Comparison of ENCODE assay signal across 1 cellular context in the genomic region with DNA sequence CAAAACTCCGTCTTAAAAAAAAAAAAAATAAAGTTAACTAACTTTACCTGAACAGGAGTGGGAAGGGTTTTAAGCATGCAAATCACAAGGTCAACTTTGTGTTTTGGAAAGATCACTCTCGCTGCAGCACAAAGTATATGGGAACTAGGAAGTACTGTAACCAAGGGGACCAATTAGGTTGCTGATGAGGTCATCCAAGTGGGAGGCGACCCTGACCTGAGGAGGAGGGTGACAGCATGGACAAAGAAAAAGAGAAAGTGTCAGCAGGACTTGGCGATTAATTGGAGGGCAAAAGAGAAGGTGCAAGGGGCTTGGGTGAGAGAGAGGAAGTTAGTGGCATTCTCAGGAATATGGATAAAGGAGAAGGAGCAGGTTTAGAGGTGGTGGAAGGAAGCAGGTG.
TF ChIP-seq lines count a peak whose summit lies in the region.

No MANE protein-coding gene starts in this region.

TF ChIP-seq in WTC11, 78 proteins besides CTCF, POLR2A, EP300 and RAD21 (continued from another document):
- TF ChIP-seq ZNF281 (CRISPR knock-in tag; IDR thresholded peaks at IDR 0.05) (no peak), NR3C1 (CRISPR knock-in tag; conservative IDR thresholded peaks at IDR 0.05; ENCODE audit: low read depth) (no peak), IRF2 (CRISPR knock-in tag; IDR thresholded peaks at IDR 0.05; ENCODE audit: borderline replicate concordance, low read depth) (no peak), TEAD1 (CRISPR knock-in tag; IDR thresholded peaks at IDR 0.05) (no peak), FOXJ3 (CRISPR knock-in tag; IDR thresholded peaks at IDR 0.05; ENCODE audit: borderline replicate concordance) (no peak), CREM (CRISPR knock-in tag; IDR thresholded peaks at IDR 0.05) (no peak)
- TF ChIP-seq, protein P1, sequence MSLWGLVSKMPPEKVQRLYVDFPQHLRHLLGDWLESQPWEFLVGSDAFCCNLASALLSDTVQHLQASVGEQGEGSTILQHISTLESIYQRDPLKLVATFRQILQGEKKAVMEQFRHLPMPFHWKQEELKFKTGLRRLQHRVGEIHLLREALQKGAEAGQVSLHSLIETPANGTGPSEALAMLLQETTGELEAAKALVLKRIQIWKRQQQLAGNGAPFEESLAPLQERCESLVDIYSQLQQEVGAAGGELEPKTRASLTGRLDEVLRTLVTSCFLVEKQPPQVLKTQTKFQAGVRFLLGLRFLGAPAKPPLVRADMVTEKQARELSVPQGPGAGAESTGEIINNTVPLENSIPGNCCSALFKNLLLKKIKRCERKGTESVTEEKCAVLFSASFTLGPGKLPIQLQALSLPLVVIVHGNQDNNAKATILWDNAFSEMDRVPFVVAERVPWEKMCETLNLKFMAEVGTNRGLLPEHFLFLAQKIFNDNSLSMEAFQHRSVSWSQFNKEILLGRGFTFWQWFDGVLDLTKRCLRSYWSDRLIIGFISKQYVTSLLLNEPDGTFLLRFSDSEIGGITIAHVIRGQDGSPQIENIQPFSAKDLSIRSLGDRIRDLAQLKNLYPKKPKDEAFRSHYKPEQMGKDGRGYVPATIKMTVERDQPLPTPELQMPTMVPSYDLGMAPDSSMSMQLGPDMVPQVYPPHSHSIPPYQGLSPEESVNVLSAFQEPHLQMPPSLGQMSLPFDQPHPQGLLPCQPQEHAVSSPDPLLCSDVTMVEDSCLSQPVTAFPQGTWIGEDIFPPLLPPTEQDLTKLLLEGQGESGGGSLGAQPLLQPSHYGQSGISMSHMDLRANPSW (CRISPR knock-in tag; conservative IDR thresholded peaks at IDR 0.05; ENCODE audit: low read depth), result no peak
- TF ChIP-seq, protein P2, sequence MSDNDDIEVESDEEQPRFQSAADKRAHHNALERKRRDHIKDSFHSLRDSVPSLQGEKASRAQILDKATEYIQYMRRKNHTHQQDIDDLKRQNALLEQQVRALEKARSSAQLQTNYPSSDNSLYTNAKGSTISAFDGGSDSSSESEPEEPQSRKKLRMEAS (CRISPR knock-in tag; IDR thresholded peaks at IDR 0.05), result no peak
